8 cellular contexts compared by ENCODE assay signal in genomic region chr3:142447308-142447851, GRCh38. TPM values are rescaled to one million over a fixed set of nuclear protein-coding genes. Genes with fewer than 3 reads are reported as not detected.
DNase-seq lines count a peak whose midpoint lies in the region; ATAC-seq and TF ChIP-seq lines count a peak whose summit lies in the region.

No MANE protein-coding gene starts in this region.

- ATAC-seq in left cardiac atrium: peak; percentile 47 to 67

- H3K27me3 ChIP-seq in CD8-positive, alpha-beta memory T cell (ENCODE audit: insufficient read depth, low read length, poor library complexity, severe bottlenecking): no peaks in the 10 kb centered on the region
- no peaks in the 10 kb centered on the region for H3K27me3 ChIP-seq in prostate gland (replicated peaks; ENCODE audit: insufficient read depth)

- H3K4me3 Mint-ChIP-seq in CD8-positive, alpha-beta memory T cell: peak overlapping the region; percentile 98 to 100 (median 99)

- POLR2A ChIA-PET in CD8-positive, alpha-beta memory T cell (lab: Charles Lee): interaction anchor here (0.6 to 0.8 kb wide), 3 partner anchors 146 to 950 kb away, joined by 3 read pairs; no protein-coding TSS in a partner anchor

- no peaks in the 10 kb centered on the region for H3K9me3 Mint-ChIP-seq in CD8-positive, alpha-beta memory T cell

- peak overlapping the region; percentile 100 for H3K27ac ChIP-seq in CD8-positive, alpha-beta memory T cell (ENCODE audit: low read depth, low read length)
- peak overlapping the region; percentile 96 to 98 for H3K27ac ChIP-seq in prostate gland

- CTCF ChIA-PET in CD8-positive, alpha-beta memory T cell (lab: Charles Lee): no interaction called here

- H3K36me3 ChIP-seq in CD8-positive, alpha-beta memory T cell (ENCODE audit: insufficient read depth, low read length): peaks cover 4% of the 10 kb centered on the region
- H3K36me3 ChIP-seq in prostate gland: no peaks in the 10 kb centered on the region

- peaks cover 52 to 62% (median 57%) of the 10 kb centered on the region in 3 donors for H3K4me1 Mint-ChIP-seq in CD8-positive, alpha-beta memory T cell

- peak overlapping the region; percentile 99 to 100 (median 100) for H3K27ac Mint-ChIP-seq in CD8-positive, alpha-beta memory T cell

- no peaks in the 10 kb centered on the region for H3K27me3 Mint-ChIP-seq in CD8-positive, alpha-beta memory T cell

- TF ChIP-seq CTCF in GM20000 (IDR thresholded peaks at IDR 0.05; ENCODE audit: extremely low read depth, missing control alignments) (no peak), prostate gland (IDR thresholded peaks at IDR 0.05) (no peak)

- H3K4me3 ChIP-seq in CD8-positive, alpha-beta memory T cell (ENCODE audit: low read length): peak overlapping the region; percentile 99
- peak overlapping the region; percentile 85 to 93 for H3K4me3 ChIP-seq in prostate gland

- peak; percentile 19 to 68 (median 49) for DNase-seq in CD8-positive, alpha-beta memory T cell
- DNase-seq in GM20000 (ENCODE audit: low spot score): peak; percentile 52
- DNase-seq in HPDE6-E6E7 (ENCODE audit: extremely low spot score): peak; percentile 14
- DNase-seq in T follicular helper cell (ENCODE audit: low read depth): peak; percentile 18
- DNase-seq in amniotic epithelial cell (ENCODE audit: low read depth): peak; percentile 49
- peak; percentile 38 for DNase-seq in left cardiac atrium
- DNase-seq in prostate gland (ENCODE audit: low spot score): peak; percentile 36
- no peak for DNase-seq in dedifferentiated amniotic fluid mesenchymal stem cell (ENCODE audit: extremely low spot score)

- intact Hi-C loops in left cardiac atrium (cut with DNase I) (no loop called here), prostate gland (cut with DNase I) (no loop called here)

- no peak for TF ChIP-seq POLR2A in prostate gland (IDR thresholded peaks at IDR 0.05)

- WGBS in prostate gland: under 1% methylated on average over 35 of the region's 35 CpGs

- H3K9me3 ChIP-seq in CD8-positive, alpha-beta memory T cell (ENCODE audit: low read length): no peaks in the 10 kb centered on the region
- no peaks in the 10 kb centered on the region for H3K9me3 ChIP-seq in prostate gland

- H3K36me3 Mint-ChIP-seq in CD8-positive, alpha-beta memory T cell: peaks cover 0 to 44% (median 6%) of the 10 kb centered on the region in 3 donors

- H3K4me1 ChIP-seq in CD8-positive, alpha-beta memory T cell (ENCODE audit: insufficient read depth, low read length): peaks cover 46% of the 10 kb centered on the region
- H3K4me1 ChIP-seq in prostate gland (replicated peaks): peaks cover 6% of the 10 kb centered on the region

RNA-seq across cellular contexts. Expression of gene XRN1, which starts 0.5 kb away (rescaled TPM):
- 10 to 100 TPM; 29.0 to 34.6 TPM for total RNA-seq in CD8-positive, alpha-beta memory T cell
- polyA plus RNA-seq in CD8-positive, alpha-beta memory T cell: 57.8 TPM
- total RNA-seq in left cardiac atrium (10 to 100 TPM; 16.9 to 21.8 TPM), prostate gland (10 to 100 TPM; 32.1 to 33.3 TPM)
